1 cellular context compared by ENCODE assay signal in the genomic region with DNA sequence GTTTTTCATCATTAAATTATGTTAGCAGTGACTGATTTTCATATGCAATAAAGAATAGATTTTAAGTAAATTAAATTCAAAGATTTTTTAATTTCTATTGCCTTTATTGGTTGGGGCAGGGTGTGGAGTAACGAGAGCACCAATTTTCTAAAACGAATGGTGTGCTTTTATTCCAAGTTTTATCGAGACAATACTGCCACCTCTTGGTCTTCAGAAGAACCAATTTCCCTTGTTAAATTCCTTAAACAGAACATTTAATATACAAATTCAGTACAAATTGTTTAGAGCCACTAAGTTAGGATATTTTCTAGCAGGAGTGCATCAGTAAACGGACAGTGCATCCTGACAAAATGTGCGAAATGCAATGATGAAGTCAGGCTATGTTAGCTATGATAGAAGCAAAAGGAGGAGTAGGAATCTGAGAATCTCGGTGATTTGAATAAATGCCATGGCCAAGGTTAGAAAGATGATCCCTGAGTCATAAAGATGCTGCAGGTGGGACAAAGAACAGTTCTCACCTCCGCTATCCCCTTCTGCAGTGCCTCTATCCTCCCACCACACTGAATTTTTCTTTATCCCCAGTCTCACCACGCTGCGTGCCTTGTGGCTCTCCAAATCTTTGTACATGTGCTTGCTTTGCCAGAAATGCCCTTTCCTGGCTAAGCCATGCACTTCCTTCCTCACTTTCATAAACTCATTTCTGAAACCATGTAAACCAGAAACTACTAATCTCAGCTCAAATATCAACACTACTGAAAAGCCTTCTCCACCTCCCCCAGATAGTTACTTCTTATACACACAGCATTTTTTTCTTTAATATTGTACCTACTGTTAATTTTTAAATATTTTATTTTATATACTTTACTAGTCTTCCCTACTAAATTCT.
TF ChIP-seq lines count a peak whose summit lies in the region.

No MANE protein-coding gene starts in this region.

TF ChIP-seq in GM23338, 12 proteins besides CTCF, POLR2A, EP300 and RAD21 (continued from another document):
- no peak for TF ChIP-seq ZNF462 (CRISPR knock-in tag; IDR thresholded peaks at IDR 0.05)
- no peak for TF ChIP-seq ZNF331 (CRISPR knock-in tag; IDR thresholded peaks at IDR 0.05; ENCODE audit: low read depth)
- no peak for TF ChIP-seq EZH2phosphoT487 (IDR thresholded peaks at IDR 0.05; ENCODE audit: unreplicated experiment)
